ENCODE assay signal across 25 cellular contexts in the genomic region with DNA sequence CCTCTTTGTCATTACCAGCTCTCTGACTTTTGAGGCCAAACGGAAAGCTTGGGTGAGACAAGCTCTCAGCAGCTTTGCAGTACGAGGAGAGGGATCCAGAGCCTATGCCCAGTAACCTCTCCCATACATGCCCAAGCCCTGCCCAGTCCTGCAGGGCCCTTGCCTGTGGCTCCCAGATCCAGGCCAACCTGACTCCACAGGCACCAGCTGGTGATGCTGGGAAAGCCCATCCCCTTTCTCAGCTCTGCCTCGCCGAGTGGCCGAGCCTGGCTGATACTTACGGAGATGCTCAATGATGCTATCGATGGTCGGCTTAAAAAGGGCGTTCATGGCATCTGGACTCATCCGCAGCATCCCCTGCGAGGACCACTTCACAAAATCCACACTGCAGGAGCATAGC. TPM values are rescaled to one million over a fixed set of nuclear protein-coding genes. Genes with fewer than 3 reads are reported as not detected.
"Had no signal": no experiment of that assay in that cellular context is flagged by ENCODE, and none has a peak within 500 bp of the region (broad histone marks: within the 10 kb centered on the region; RNA-seq: fewer than 3 reads in every experiment).

No MANE protein-coding gene starts in this region.

- H3K36me3 ChIP-seq: MG63, SJCRH30 had no signal

- H3K27me3 ChIP-seq: MG63, SJCRH30 had no signal

- ATAC-seq: Panc1, PC-3, SK-N-SH treated with all-trans-retinoic acid at 6 μM for 48 hours had no signal

- H3K9me3 ChIP-seq: MG63, SJCRH30 had no signal

- H3K27ac ChIP-seq: RWPE1, SJCRH30 had no signal

- H3K4me1 ChIP-seq: SJCRH30 had no signal

- H3K4me3 ChIP-seq: MG63, SJCRH30 had no signal

- DNase-seq: IMR-90, Karpas-422, KG1, MG63, NCI-H1092, NCI-H1105 treated with DMSO at 0.1 percent for 48 hours, NCI-H1417 treated with DMSO at 0.1 percent for 48 hours, NCI-H146, NCI-H1694 treated with DMSO at 0.1 percent for 48 hours, NCI-H2029, NCI-H2081 treated with DMSO at 0.1 percent for 48 hours, NCI-H2171, NCI-H345, NCI-H446 treated with DMSO at 0.1 percent for 48 hours, NCI-H510A treated with DMSO at 0.1 percent for 48 hours, NCI-H69, NCI-H774, PC-3, SHP77 treated with DMSO at 0.1 percent for 48 hours, SJCRH30 had no signal

RNA-seq across cellular contexts. Expression of gene PNLIPRP2, which starts 55.4 kb away (rescaled TPM):
- total RNA-seq: HT-29, IMR-90, OCI-LY7, PC-3, SJCRH30 had no signal
